Comparison of ENCODE assay signal across 16 cellular contexts in the genomic region with DNA sequence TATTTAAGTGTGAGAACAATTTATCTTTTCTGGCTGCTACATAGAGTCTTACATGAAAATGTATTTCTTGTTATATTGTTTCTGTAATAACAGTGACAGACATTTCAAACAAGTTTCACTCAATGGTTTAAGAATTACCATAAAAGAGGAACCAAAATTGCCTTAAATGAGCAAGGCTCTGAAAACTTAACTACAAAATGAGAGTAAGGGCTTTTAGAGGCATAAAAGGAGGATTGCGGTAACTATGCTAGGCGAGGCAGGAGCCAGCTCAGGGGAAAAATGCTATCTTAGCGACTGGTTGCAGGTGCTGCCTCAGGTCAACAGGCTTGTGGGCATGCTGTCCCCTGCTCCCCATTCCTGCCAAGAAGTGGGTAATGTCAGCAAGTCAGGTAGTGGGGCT.
A peak's percentile ranks its signal among the peaks of the same experiment; 100 is the strongest.
DNase-seq lines count a peak whose midpoint lies in the region; ATAC-seq, FAIRE-seq and TF ChIP-seq lines count a peak whose summit lies in the region.
"Had no signal": no experiment of that assay in that cellular context is flagged by ENCODE, and none has a peak within 500 bp of the region (broad histone marks: within the 10 kb centered on the region; RNA-seq: fewer than 3 reads in every experiment).

No MANE protein-coding gene starts in this region.

- FAIRE-seq in D721Med (lab: Jason Lieb, UNC) = no peak

- DNase-seq in NOMO-1 (lab: John Stamatoyannopoulos, UW; ENCODE audit: unreplicated experiment in 2 of 2) (peak; percentile 20 to 40), NOMO-1 treated with dmso at 0.1 percent for 144 hours (lab: John Stamatoyannopoulos, UW; ENCODE audit: unreplicated experiment) (no peak), DMS53 treated with DMSO at 0.1 percent for 48 hours (lab: John Stamatoyannopoulos, UW; ENCODE audit: unreplicated experiment) (no peak), D721Med (ENCODE audit: insufficient read length, low spot score) (no peak)
- DNase-seq in stimulated activated CD4-positive, alpha-beta T cell treated with anti-CD3 and anti-CD28 coated beads, Interleukin-1b, Interleukin-23, amount 100 ng/mL, for 48 hours = no peak
- DNase-seq: 8988T; activated naive CD8-positive, alpha-beta T cell treated with anti-CD3 and anti-CD28 coated beads, Interleukin-2, amount 50 U/mL, for 24 hours; CD8-positive, alpha-beta memory T cell; heart left ventricle; kidney glomerular epithelial cell; NCI-H1930; NCI-H82; SK-N-SH had no signal

- ATAC-seq in GM21825 (IDR thresholded peaks at IDR 0.05; ENCODE audit: unreplicated experiment) (peak; percentile 58), HG03342 (IDR thresholded peaks at IDR 0.05; ENCODE audit: unreplicated experiment) (peak; percentile 83), HG03520 (IDR thresholded peaks at IDR 0.05; ENCODE audit: unreplicated experiment) (no peak)
- ATAC-seq: activated naive CD8-positive, alpha-beta T cell treated with anti-CD3 and anti-CD28 coated beads, Interleukin-2, amount 50 U/mL, for 24 hours; heart left ventricle had no signal

- no peak for TF ChIP-seq CTCF in D721Med (IDR thresholded peaks at IDR 0.05; ENCODE audit: insufficient read depth, missing control alignments)

Comparison
In these comparisons a context has a peak if more than half of its experiments do, and no peak if none do; other contexts are left out.
1. DNase-seq: peak in NOMO-1 (2 of 2); none in NOMO-1 treated with dmso at 0.1 percent for 144 hours (single experiment), stimulated activated CD4-positive, alpha-beta T cell treated with anti-CD3 and anti-CD28 coated beads, Interleukin-1b, Interleukin-23, amount 100 ng/mL, for 48 hours (single experiment), DMS53 treated with DMSO at 0.1 percent for 48 hours (single experiment) and D721Med (single experiment).